Comparison of ENCODE assay signal across 9 cellular contexts in genomic region chr3:13281657-13282527, GRCh38.
A peak's percentile ranks its signal among the peaks of the same experiment; 100 is the strongest.
DNase-seq lines count a peak whose midpoint lies in the region; ATAC-seq and TF ChIP-seq lines count a peak whose summit lies in the region.
"Had no signal": no experiment of that assay in that cellular context is flagged by ENCODE, and none has a peak within 500 bp of the region (broad histone marks: within the 10 kb centered on the region; RNA-seq: fewer than 3 reads in every experiment).

No MANE protein-coding gene starts in this region.

- no peaks in the 10 kb centered on the region for H3K9me3 ChIP-seq in adrenal gland (replicated peaks in 1 of 3)

- TF ChIP-seq CTCF in adrenal gland (IDR thresholded peaks at IDR 0.05): no peak

- peaks cover 13 to 27% of the 10 kb centered on the region in 2 donors for H3K9me3 Mint-ChIP-seq in stimulated activated naive CD8-positive, alpha-beta T cell treated with anti-CD3 and anti-CD28 coated beads, Interleukin-15, amount 100 ng/mL, for 72 hours

- peaks cover 0 to 9% of the 10 kb centered on the region in 2 donors for H3K4me1 ChIP-seq in adrenal gland (replicated peaks in 1 of 2)

- peaks cover 28% of the 10 kb centered on the region for H3K27me3 ChIP-seq in adrenal gland

- TF ChIP-seq POLR2A in adrenal gland (IDR thresholded peaks at IDR 0.05): no peak

- no peak overlapping the region for H3K27ac Mint-ChIP-seq in stimulated activated naive CD8-positive, alpha-beta T cell treated with anti-CD3 and anti-CD28 coated beads, Interleukin-15, amount 100 ng/mL, for 72 hours

- H3K4me3 ChIP-seq in adrenal gland: peak overlapping the region in 2 of 4 donors; percentile 8 to 55

- WGBS in adrenal gland, 4 donors: 12 to 30% (median 13%) methylated on average over 17 to 61 of the region's 61 CpGs

- H3K4me3 Mint-ChIP-seq in stimulated activated naive CD8-positive, alpha-beta T cell treated with anti-CD3 and anti-CD28 coated beads, Interleukin-15, amount 100 ng/mL, for 72 hours: peak overlapping the region; percentile 76 to 78

- DNase-seq in DMS 273 (lab: John Stamatoyannopoulos, UW; ENCODE audit: unreplicated experiment) (peak; percentile 27), DMS 273 treated with DMSO at 0.1 percent for 48 hours (lab: John Stamatoyannopoulos, UW) (no peak), adrenal gland (peak in 5 of 7 donors; percentile 39 to 57 (median 47)), kidney tubule cell (ENCODE audit: low spot score) (peak; percentile 42), NCI-H774 (lab: John Stamatoyannopoulos, UW) (no peak), SHP77 treated with DMSO at 0.1 percent for 48 hours (lab: John Stamatoyannopoulos, UW) (no peak)
- DNase-seq in stimulated activated naive CD8-positive, alpha-beta T cell treated with anti-CD3 and anti-CD28 coated beads, Interleukin-15, amount 100 ng/mL, for 72 hours: no peak
- no peak for DNase-seq in stimulated activated CD4-positive, alpha-beta T cell treated with anti-CD3 and anti-CD28 coated beads, Interleukin-15, amount 100 ng/mL, for 24 hours

- intact Hi-C loops in adrenal gland (cut with DNase I): loop anchor here in 1 of 2 donors (10.0 kb wide), 1 partner anchor 187 kb away; no protein-coding TSS in a partner anchor

- no peak for ATAC-seq in stimulated activated naive CD8-positive, alpha-beta T cell treated with anti-CD3 and anti-CD28 coated beads, Interleukin-15, amount 100 ng/mL, for 72 hours

- peak overlapping the region in 2 of 5 donors; percentile 17 to 66 for H3K27ac ChIP-seq in adrenal gland
- H3K27ac ChIP-seq: 22Rv1 had no signal

- peaks cover 78% of the 10 kb centered on the region for H3K27me3 Mint-ChIP-seq in stimulated activated naive CD8-positive, alpha-beta T cell treated with anti-CD3 and anti-CD28 coated beads, Interleukin-15, amount 100 ng/mL, for 72 hours

- H3K4me1 Mint-ChIP-seq in stimulated activated naive CD8-positive, alpha-beta T cell treated with anti-CD3 and anti-CD28 coated beads, Interleukin-15, amount 100 ng/mL, for 72 hours: peaks cover 22% of the 10 kb centered on the region

- H3K36me3 ChIP-seq in adrenal gland (replicated peaks in 1 of 2): no peaks in the 10 kb centered on the region

Comparison
In these comparisons a context has a peak if more than half of its experiments do, and no peak if none do; other contexts are left out.
1. DNase-seq: peak in DMS 273 (single experiment), adrenal gland (5 of 7) and kidney tubule cell (single experiment); none in DMS 273 treated with DMSO at 0.1 percent for 48 hours (single experiment), stimulated activated naive CD8-positive, alpha-beta T cell treated with anti-CD3 and anti-CD28 coated beads, Interleukin-15, amount 100 ng/mL, for 72 hours (0 of 2), NCI-H774 (single experiment), stimulated activated CD4-positive, alpha-beta T cell treated with anti-CD3 and anti-CD28 coated beads, Interleukin-15, amount 100 ng/mL, for 24 hours (single experiment) and SHP77 treated with DMSO at 0.1 percent for 48 hours (single experiment).